Comparison of ENCODE assay signal across 8 cellular contexts in the genomic region with DNA sequence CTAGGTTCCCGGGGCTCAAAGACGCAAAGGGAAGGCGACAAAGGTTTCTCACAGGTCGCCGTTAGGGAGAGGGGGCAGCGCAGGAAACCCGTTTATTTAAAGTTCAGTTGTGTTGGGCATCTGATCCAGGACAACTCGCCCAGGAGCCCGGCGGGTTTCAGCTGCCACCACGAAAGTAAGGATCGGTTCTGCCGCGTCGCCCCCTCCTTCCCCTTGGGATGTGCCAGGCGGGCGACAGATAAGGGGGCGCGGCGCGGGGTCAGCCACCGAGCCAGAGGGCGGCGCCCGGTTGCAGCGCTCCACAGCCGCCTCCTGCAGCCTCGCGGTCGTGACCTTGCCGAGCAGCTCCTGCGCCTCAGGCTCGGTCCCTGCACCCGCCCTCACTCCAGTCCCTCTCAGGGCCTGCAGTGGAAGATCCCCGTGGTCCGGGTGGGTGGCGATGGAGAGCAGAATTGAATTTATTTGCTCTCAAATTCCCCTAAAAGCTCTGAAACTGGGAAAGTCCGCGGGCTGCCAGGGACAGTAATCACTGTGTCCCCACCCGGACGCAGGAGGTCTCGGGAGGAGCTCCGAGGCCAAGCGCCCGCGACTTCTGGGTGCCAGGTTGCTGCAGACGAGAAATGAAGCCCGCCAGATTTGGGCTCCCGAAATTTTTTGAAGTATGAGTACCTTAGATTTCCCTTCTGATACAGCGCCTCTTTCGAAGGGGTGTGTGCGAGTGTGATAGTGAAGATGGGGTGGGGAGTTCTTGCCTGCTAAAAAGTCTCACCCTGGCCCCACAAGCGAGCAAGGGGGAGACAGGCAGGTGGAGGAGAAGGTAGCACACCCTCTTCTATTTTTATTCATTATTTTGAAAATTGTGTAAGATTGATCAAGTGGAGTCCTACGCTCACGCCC. TPM values are rescaled to one million over a fixed set of nuclear protein-coding genes. Genes with fewer than 3 reads are reported as not detected.
A peak's percentile ranks its signal among the peaks of the same experiment; 100 is the strongest.
DNase-seq lines count a peak whose midpoint lies in the region; ATAC-seq and TF ChIP-seq lines count a peak whose summit lies in the region.

No MANE protein-coding gene starts in this region.

- peaks cover 25 to 93% (median 68%) of the 10 kb centered on the region in 3 experiments for H3K27me3 ChIP-seq in neuronal stem cell (ENCODE audit: control insufficient read depth in 3 of 3, insufficient read depth in 3 of 3, low read depth in 1 of 3, low read length in 3 of 3)

- DNase-seq in GM03348 (ENCODE audit: low spot score) (peak; percentile 48), fibroblast of villous mesenchyme (ENCODE audit: low read depth) (no peak), neuronal stem cell (ENCODE audit: low spot score) (no peak), middle frontal gyrus (ENCODE audit: extremely low spot score, low spot score) (no peak), HEK293T (ENCODE audit: extremely low spot score) (no peak)

- no peaks in the 10 kb centered on the region for H3K36me3 ChIP-seq in neuronal stem cell (replicated peaks in 1 of 2; ENCODE audit: control insufficient read depth in 2 of 2, insufficient read depth in 2 of 2, low read length in 2 of 2)

- no CpG with 5 or more reads among the region's 55 CpGs for WGBS in neuronal stem cell (ENCODE audit: extremely low coverage in 2 of 2, insufficient read length in 2 of 2, insufficient replicate concordance in 1 of 2), 2 donors

- H3K4me3 ChIP-seq in fibroblast of villous mesenchyme (ENCODE audit: low read depth, low read length), result peak overlapping the region; percentile 44
- H3K4me3 ChIP-seq in neuronal stem cell (ENCODE audit: low read length in 2 of 2), result no peak overlapping the region

- H3K9ac ChIP-seq in neuronal stem cell (ENCODE audit: low read depth, low read length, poor library complexity), result no peak overlapping the region

- H3K14ac ChIP-seq in neuronal stem cell (ENCODE audit: low read length), result no peak overlapping the region

- H2BK15ac ChIP-seq in neuronal stem cell (ENCODE audit: low read length), result no peak overlapping the region

- no peak overlapping the region for H3K4ac ChIP-seq in neuronal stem cell (ENCODE audit: low read length)

- peak overlapping the region; percentile 35 for H2AFZ ChIP-seq in neuronal stem cell (ENCODE audit: low read length)

- H3K9me3 ChIP-seq in neuronal stem cell (replicated peaks in 1 of 2; ENCODE audit: control insufficient read depth in 2 of 2, insufficient read depth in 1 of 2, low read depth in 1 of 2, low read length in 2 of 2), result no peaks in the 10 kb centered on the region

- TF ChIP-seq CTCF in VCaP (conservative IDR thresholded peaks at IDR 0.05) (no peak), fibroblast of villous mesenchyme (IDR thresholded peaks at IDR 0.05; ENCODE audit: insufficient read depth, low read depth, low read length) (no peak)

- CTCF ChIA-PET in HEK293T (lab: Yijun Ruan, JAX), result no interaction called here

- no peak overlapping the region for H4K8ac ChIP-seq in neuronal stem cell (ENCODE audit: low read depth, low read length)

- H2BK5ac ChIP-seq in neuronal stem cell (ENCODE audit: low read length), result no peak overlapping the region

- no peak overlapping the region for H2BK120ac ChIP-seq in neuronal stem cell (ENCODE audit: low read depth, low read length)

- POLR2A ChIA-PET in HEK293T (lab: Yijun Ruan, JAX), result no interaction called here

- H3K4me1 ChIP-seq in neuronal stem cell (ENCODE audit: control insufficient read depth in 2 of 2, insufficient read depth in 1 of 2, low read depth in 1 of 2, low read length in 2 of 2), result peaks cover 0 to 4% of the 10 kb centered on the region in 2 donors

- no peaks in the 10 kb centered on the region for H3K79me1 ChIP-seq in neuronal stem cell (ENCODE audit: low read depth, low read length)

- H3K18ac ChIP-seq in neuronal stem cell (ENCODE audit: low read length), result no peak overlapping the region

- no peak for ATAC-seq in GM18909 (IDR thresholded peaks at IDR 0.05; ENCODE audit: poor library complexity, unreplicated experiment)
- ATAC-seq in HG03460 (IDR thresholded peaks at IDR 0.05; ENCODE audit: unreplicated experiment), result no peak

- H3K23ac ChIP-seq in neuronal stem cell (ENCODE audit: low read depth, low read length, poor library complexity), result peak overlapping the region; percentile 70

- H2AK5ac ChIP-seq in neuronal stem cell (ENCODE audit: low read depth, low read length), result no peak overlapping the region

- H4K91ac ChIP-seq in neuronal stem cell (ENCODE audit: low read depth, low read length, poor library complexity), result no peak overlapping the region

- no peak overlapping the region for H3K4me2 ChIP-seq in neuronal stem cell (ENCODE audit: insufficient read depth, low read length, poor library complexity, severe bottlenecking)

- no peak overlapping the region for H2BK12ac ChIP-seq in neuronal stem cell (ENCODE audit: low read length)

- H3K27ac ChIP-seq in VCaP (peak overlapping the region; percentile 82), neuronal stem cell (replicated peaks; ENCODE audit: low read length) (no peak overlapping the region)

TF ChIP-seq in HEK293T, 16 proteins besides CTCF, POLR2A, EP300 and RAD21:
- no peak for TF ChIP-seq FOXA1 (IDR thresholded peaks at IDR 0.05)
- no peak for TF ChIP-seq L3MBTL2 (conservative IDR thresholded peaks at IDR 0.05)
- no peak for TF ChIP-seq ZNF384 (IDR thresholded peaks at IDR 0.05)
- no peak for TF ChIP-seq CTBP1 (IDR thresholded peaks at IDR 0.05; ENCODE audit: borderline replicate concordance)
- TF ChIP-seq HDGF (IDR thresholded peaks at IDR 0.05; ENCODE audit: borderline replicate concordance), result no peak
- TF ChIP-seq LEF1 (IDR thresholded peaks at IDR 0.05; ENCODE audit: borderline replicate concordance), result no peak
- TF ChIP-seq NFRKB (IDR thresholded peaks at IDR 0.05), result no peak
- TF ChIP-seq PKNOX1 (IDR thresholded peaks at IDR 0.05), result no peak
- TF ChIP-seq SP1 (IDR thresholded peaks at IDR 0.05), result no peak
- no peak for TF ChIP-seq FOXM1 (IDR thresholded peaks at IDR 0.05; ENCODE audit: borderline replicate concordance)
- TF ChIP-seq ELF4 (IDR thresholded peaks at IDR 0.05), result no peak
- no peak for TF ChIP-seq SUZ12 (IDR thresholded peaks at IDR 0.05)
- no peak for TF ChIP-seq TARDBP (IDR thresholded peaks at IDR 0.05)
- no peak for TF ChIP-seq ARNT (IDR thresholded peaks at IDR 0.05)
- no peak for TF ChIP-seq BHLHE40 (IDR thresholded peaks at IDR 0.05; ENCODE audit: borderline replicate concordance)
- TF ChIP-seq FOXK2 (IDR thresholded peaks at IDR 0.05), result no peak

RNA-seq across cellular contexts. Expression of gene NFIA, which starts 28.4 kb away (rescaled TPM):
- 4.8 and 10.4 TPM in 2 replicates for total RNA-seq in fibroblast of villous mesenchyme
- polyA plus RNA-seq in neuronal stem cell (2013, experiment 1 of 2), result 0.24 TPM
- polyA plus RNA-seq in neuronal stem cell (2013, experiment 2 of 2), result 0.30 TPM
